Comparison of ENCODE assay signal across 18 cellular contexts in the genomic region with DNA sequence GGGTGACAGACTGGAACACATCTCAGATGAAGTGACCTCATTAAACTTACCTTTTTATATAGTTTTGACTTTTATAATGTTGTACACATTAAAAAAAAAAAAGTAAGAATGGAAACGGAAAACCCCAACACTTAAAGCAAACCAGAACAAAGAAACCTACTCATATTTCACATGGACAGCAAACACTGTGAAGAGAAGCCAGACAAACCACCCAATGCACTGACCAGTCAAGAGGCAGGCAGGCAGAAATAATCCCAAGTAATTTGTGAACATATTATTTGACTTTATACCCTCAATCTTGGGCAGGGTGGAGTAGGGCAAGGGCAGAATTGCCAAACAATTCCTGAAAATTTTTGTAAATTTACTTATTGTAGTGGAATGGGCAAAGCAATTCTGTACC.
"Had no signal": no experiment of that assay in that cellular context is flagged by ENCODE, and none has a peak within 500 bp of the region (broad histone marks: within the 10 kb centered on the region; RNA-seq: fewer than 3 reads in every experiment).

No MANE protein-coding gene starts in this region.

- DNase-seq: activated CD4-positive, alpha-beta memory T cell treated with anti-CD3 and anti-CD28 coated beads for 36 hours; activated CD4-positive, alpha-beta T cell treated with anti-CD3 and anti-CD28 coated beads for 36 hours; activated effector memory CD4-positive, alpha-beta T cell treated with anti-CD3 and anti-CD28 coated beads, Interleukin-2, amount 50 U/mL, for 16 hours; activated T-cell treated with anti-CD3 and anti-CD28 coated beads, Interleukin-2, amount 50 U/mL, for 4 hours; cerebellar nuclear complex; effector memory CD8-positive, alpha-beta T cell; heart left ventricle; midbrain; naive B cell; ovary; stimulated activated CD4-positive, alpha-beta T cell treated with anti-CD3 and anti-CD28 coated beads, Interleukin-2, amount 100 ng/mL, for 48 hours; T-helper 17 cell; uterus had no signal

- H2AFZ ChIP-seq: neural progenitor cell had no signal

- H3K9me3 ChIP-seq: heart left ventricle, ovary, tibial nerve, uterus had no signal

- H3K36me3 ChIP-seq: ovary had no signal

- H3K27me3 ChIP-seq: heart left ventricle, neural progenitor cell, ovary, tibial nerve, uterus had no signal

- H3K4me1 ChIP-seq: heart left ventricle, neural progenitor cell, tibial nerve, uterus had no signal

- H3K4me2 ChIP-seq: neural progenitor cell had no signal

- H3K9ac ChIP-seq: neural progenitor cell had no signal

- H3K27ac ChIP-seq: epithelial cell of prostate, heart left ventricle, neural progenitor cell, ovary, tibial nerve, uterus had no signal

- ATAC-seq: activated CD4-positive, alpha-beta T cell treated with anti-CD3 and anti-CD28 coated beads for 36 hours; activated T-cell treated with anti-CD3 and anti-CD28 coated beads, Interleukin-2, amount 50 U/mL, for 4 hours; effector memory CD8-positive, alpha-beta T cell; heart left ventricle; left lobe of liver; stimulated activated memory B cell treated with anti-CD40 and anti-IgM and Interleukin-4, amounts not matched to agents 10 μg/mL and 1 μg/mL and 100 μg/mL, for 72 hours; T-helper 17 cell had no signal

- H3K4me3 ChIP-seq: heart left ventricle, neural progenitor cell, ovary, tibial nerve, uterus had no signal
